8 cellular contexts compared by ENCODE assay signal in the genomic region with DNA sequence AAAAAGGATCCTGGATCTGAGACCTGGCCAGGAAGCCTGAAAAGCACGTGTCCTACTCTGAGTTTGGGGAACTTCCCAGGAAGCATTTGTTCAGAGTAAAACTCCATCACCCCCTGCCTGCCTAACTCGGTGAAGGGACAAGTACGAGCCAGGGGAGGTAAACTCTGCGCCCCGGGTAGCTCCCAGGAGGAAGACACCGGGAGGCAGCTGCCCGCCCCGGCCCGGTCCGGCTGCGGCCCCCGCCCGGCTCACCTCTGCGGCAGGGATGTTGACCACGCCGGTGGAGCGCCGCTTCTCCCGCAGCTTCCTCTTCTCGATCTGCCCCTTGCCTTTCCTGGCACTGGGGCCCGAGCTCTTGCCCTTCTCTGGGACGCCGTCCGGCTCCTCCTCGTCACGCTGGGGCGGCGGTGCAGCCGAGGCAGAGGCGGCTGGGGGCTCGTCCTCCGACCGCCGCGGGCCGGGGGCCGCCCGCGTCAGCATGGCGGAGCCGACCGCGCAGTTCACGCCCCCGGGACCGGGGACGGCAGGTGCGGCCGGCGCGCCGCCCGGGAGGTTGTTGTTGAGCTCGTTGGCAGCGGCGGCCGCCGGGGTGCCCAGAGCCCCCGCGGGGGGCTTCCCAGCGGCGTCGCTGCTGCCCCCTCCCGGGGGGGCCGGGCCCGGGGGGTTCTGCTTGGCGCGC. TPM values are rescaled to one million over a fixed set of nuclear protein-coding genes. Genes with fewer than 3 reads are reported as not detected.
DNase-seq lines count a peak whose midpoint lies in the region; ATAC-seq and TF ChIP-seq lines count a peak whose summit lies in the region.

No MANE protein-coding gene starts in this region.

- H3K27me3 ChIP-seq in esophagus (ENCODE audit: control insufficient read depth in 1 of 2, insufficient read depth in 2 of 2, low read length in 2 of 2) (no peaks in the 10 kb centered on the region), mucosa of stomach (ENCODE audit: control insufficient read depth, insufficient read depth, low read length) (no peaks in the 10 kb centered on the region), uterus (no peaks in the 10 kb centered on the region)

- H3K4me3 ChIP-seq in esophagus (ENCODE audit: low read depth in 1 of 2, low read length in 2 of 2) (peak overlapping the region; percentile 80 to 98), mucosa of stomach (ENCODE audit: low read length) (peak overlapping the region; percentile 69), uterus (peak overlapping the region; percentile 87 to 96)

- TF ChIP-seq CTCF in uterus (IDR thresholded peaks at IDR 0.05) = peak in 2 of 4 experiments; percentile 5 to 29

- TF ChIP-seq POLR2A in uterus (IDR thresholded peaks at IDR 0.05) = peak; percentile 17 to 20

- H3K36me3 ChIP-seq in esophagus (ENCODE audit: control insufficient read depth in 2 of 2, insufficient read depth in 2 of 2, low read length in 1 of 2) = no peaks in the 10 kb centered on the region
- H3K36me3 ChIP-seq in mucosa of stomach (ENCODE audit: control insufficient read depth, insufficient read depth, low read length) = no peaks in the 10 kb centered on the region
- no peaks in the 10 kb centered on the region for H3K36me3 ChIP-seq in uterus

- WGBS in esophagus, 2 donors = 1% methylated on average over 34 to 68 of the region's 68 CpGs

- H3K27ac ChIP-seq in esophagus (ENCODE audit: low read depth in 2 of 2, low read length in 1 of 2) = peak overlapping the region; percentile 87 to 92
- peak overlapping the region; percentile 95 to 97 for H3K27ac ChIP-seq in uterus

- peak overlapping the region; percentile 83 for H3K9ac ChIP-seq in mucosa of stomach (ENCODE audit: low read length)

- intact Hi-C loops in uterus (cut with DNase I; ENCODE audit: low total_unique reads) = no loop called here

- DNase-seq in NCI-H82 (lab: John Stamatoyannopoulos, UW) = peak; percentile 61
- DNase-seq in NCI-H82 treated with DMSO at 0.1 percent for 48 hours (lab: John Stamatoyannopoulos, UW; ENCODE audit: unreplicated experiment) = no peak
- peak; percentile 48 for DNase-seq in HK-2 (ENCODE audit: unreplicated experiment)
- peak; percentile 56 for DNase-seq in UCSD-AML1 (lab: John Stamatoyannopoulos, UW; ENCODE audit: unreplicated experiment)
- DNase-seq in uterus = peak; percentile 40 to 57

- no peaks in the 10 kb centered on the region for H3K4me1 ChIP-seq in esophagus (ENCODE audit: control insufficient read depth in 2 of 2, insufficient read depth in 2 of 2, low read length in 1 of 2)
- peaks cover 18% of the 10 kb centered on the region for H3K4me1 ChIP-seq in mucosa of stomach (ENCODE audit: control insufficient read depth, insufficient read depth, low read length)
- peaks cover 0 to 3% of the 10 kb centered on the region in 2 donors for H3K4me1 ChIP-seq in uterus

- peak; percentile 21 for ATAC-seq in GM21423 (IDR thresholded peaks at IDR 0.05; ENCODE audit: unreplicated experiment)

- H3K9me3 ChIP-seq in esophagus (ENCODE audit: control insufficient read depth in 2 of 2, insufficient read depth in 1 of 2, low read depth in 1 of 2, low read length in 1 of 2) (no peaks in the 10 kb centered on the region), mucosa of stomach (ENCODE audit: control insufficient read depth, low read length) (no peaks in the 10 kb centered on the region), uterus (no peaks in the 10 kb centered on the region)

RNA-seq across cellular contexts. Expression of a gene that starts 1.1 kb away (rescaled TPM):
- 10 to 100 TPM; 15.5 to 38.6 TPM for polyA plus RNA-seq in esophagus
- total RNA-seq in uterus = 100 to 1,000 TPM in 1 of 4 donors, 10 to 100 TPM in 3; 54.1 to 144 (median 73.1) TPM
